Comparison of ENCODE assay signal across 8 cellular contexts in the genomic region with DNA sequence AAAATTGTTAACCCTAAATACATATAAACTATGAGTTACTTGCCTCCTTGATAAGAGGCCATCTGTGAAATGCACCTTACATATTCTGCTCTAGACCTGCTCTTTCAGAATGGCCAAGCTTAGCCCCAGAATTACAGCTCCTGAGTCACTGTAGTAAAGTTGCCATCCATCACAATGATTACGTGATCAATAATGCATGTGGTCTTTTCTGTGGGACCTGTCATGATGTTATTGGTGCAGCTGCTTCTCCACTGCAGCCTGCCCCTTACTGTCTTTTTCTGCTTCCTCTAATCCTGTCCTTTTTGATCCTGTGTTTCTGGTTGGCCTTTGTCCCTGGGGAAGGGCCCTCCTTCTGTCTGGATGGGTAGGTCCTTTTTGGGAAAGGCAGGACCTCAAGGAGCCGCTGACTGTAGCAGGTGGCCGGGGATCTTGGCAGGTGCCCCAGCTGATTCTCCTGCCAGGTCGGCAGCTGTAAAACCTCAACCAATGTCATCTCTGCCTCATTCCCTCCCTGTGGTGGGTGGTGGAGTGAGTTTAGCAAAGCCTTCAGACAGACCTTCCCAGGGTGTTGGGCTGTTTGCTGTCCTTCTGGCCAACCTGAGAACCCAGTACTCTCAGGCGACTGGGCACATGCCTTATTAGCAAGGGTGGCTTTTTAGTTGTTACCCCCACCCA.
DNase-seq lines count a peak whose midpoint lies in the region; ATAC-seq and TF ChIP-seq lines count a peak whose summit lies in the region.

No MANE protein-coding gene starts in this region.

- H3K4me2 ChIP-seq in parathyroid adenoma (ENCODE audit: low read length), result no peak overlapping the region

- no peak for TF ChIP-seq CTCF in parathyroid adenoma (IDR thresholded peaks at IDR 0.05)

- no peak overlapping the region for H2AFZ ChIP-seq in parathyroid adenoma

- DNase-seq in NCI-H1694 treated with DMSO at 0.1 percent for 48 hours (lab: John Stamatoyannopoulos, UW) (peak; percentile 63), cerebellar cortex (ENCODE audit: low spot score) (peak; percentile 89), pons (ENCODE audit: low spot score) (no peak), EL (no peak), NCI-H1436 treated with DMSO at 0.1 percent for 48 hours (lab: John Stamatoyannopoulos, UW) (no peak)

- H3K36me3 ChIP-seq in parathyroid adenoma (ENCODE audit: control insufficient read depth, insufficient read depth, low read length), result no peaks in the 10 kb centered on the region

- H3K9ac ChIP-seq in parathyroid adenoma, result no peak overlapping the region

- no peak overlapping the region for H3K4me3 ChIP-seq in parathyroid adenoma (ENCODE audit: low read depth, low read length)

- H3K9me3 ChIP-seq in parathyroid adenoma (ENCODE audit: control insufficient read depth, low read length), result no peaks in the 10 kb centered on the region

- H3K4me1 ChIP-seq in parathyroid adenoma, result peaks cover 61% of the 10 kb centered on the region

- peaks cover 57% of the 10 kb centered on the region for H3K79me2 ChIP-seq in parathyroid adenoma

- ATAC-seq in GM18868 (IDR thresholded peaks at IDR 0.05; ENCODE audit: unreplicated experiment) (peak; percentile 53), HG03442 (IDR thresholded peaks at IDR 0.05; ENCODE audit: unreplicated experiment) (no peak)

- H3K27ac ChIP-seq in parathyroid adenoma, result peak overlapping the region; percentile 60

- H3K27me3 ChIP-seq in parathyroid adenoma (ENCODE audit: control insufficient read depth, insufficient read depth, low read length), result no peaks in the 10 kb centered on the region

Comparison
In these comparisons a context has a peak if more than half of its experiments do, and no peak if none do; other contexts are left out.
1. DNase-seq: peak in NCI-H1694 treated with DMSO at 0.1 percent for 48 hours (single experiment) and cerebellar cortex (single experiment); none in pons (single experiment), EL (single experiment) and NCI-H1436 treated with DMSO at 0.1 percent for 48 hours (single experiment).